8 cellular contexts compared by ENCODE assay signal in the genomic region with DNA sequence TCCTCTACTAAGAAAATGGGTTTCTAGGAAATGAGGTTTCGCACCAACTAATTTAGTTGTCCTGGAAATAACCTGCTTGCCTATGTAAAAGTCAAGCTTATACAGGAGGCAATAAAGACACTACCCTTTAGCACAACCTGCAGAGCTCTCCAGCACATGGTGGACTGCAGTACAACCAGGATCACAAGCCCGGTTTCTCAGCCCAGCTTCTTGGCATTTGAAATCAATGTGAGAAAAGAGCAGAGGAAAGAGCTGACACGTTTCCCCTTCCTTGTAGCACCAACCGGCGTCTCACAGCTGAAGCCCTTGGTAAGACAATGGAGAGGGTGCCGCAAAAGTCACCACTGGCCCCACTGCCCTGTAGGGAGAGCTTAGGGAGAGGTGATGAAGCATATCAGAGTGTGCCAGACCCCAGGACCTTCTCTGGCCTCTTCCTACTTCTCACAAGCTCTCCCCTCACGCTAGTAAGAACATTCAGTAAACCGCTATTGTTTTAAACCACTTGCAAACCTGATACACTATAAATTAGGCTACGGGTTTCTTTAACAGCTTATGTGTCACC. TPM values are rescaled to one million over a fixed set of nuclear protein-coding genes. Genes with fewer than 3 reads are reported as not detected.
A peak's percentile ranks its signal among the peaks of the same experiment; 100 is the strongest.
DNase-seq lines count a peak whose midpoint lies in the region; ATAC-seq and TF ChIP-seq lines count a peak whose summit lies in the region.

No MANE protein-coding gene starts in this region.

- no peaks in the 10 kb centered on the region for H3F3A ChIP-seq in MM.1S (ENCODE audit: insufficient read depth, low read length)

- DNase-seq in GM06990 (ENCODE audit: extremely low read depth, insufficient read length) = peak; percentile 12
- peak; percentile 46 for DNase-seq in activated CD8-positive, alpha-beta T cell treated with anti-CD3 and anti-CD28 coated beads for 36 hours
- peak in 1 of 3 donors; percentile 32 for DNase-seq in right lobe of liver
- no peak for DNase-seq in MM.1S
- DNase-seq in NCI-H774 (lab: John Stamatoyannopoulos, UW) = no peak
- no peak for DNase-seq in tibial nerve (ENCODE audit: low spot score in 2 of 2)

- peak overlapping the region; percentile 67 for H3K4me3 Mint-ChIP-seq in activated CD8-positive, alpha-beta T cell treated with anti-CD3 and anti-CD28 coated beads for 36 hours

- TF ChIP-seq EP300 in tibial nerve (IDR thresholded peaks at IDR 0.05) = no peak

- no peaks in the 10 kb centered on the region for H4K20me1 ChIP-seq in MM.1S (ENCODE audit: insufficient read depth, low read length)

- H3K79me2 ChIP-seq in MM.1S (ENCODE audit: low read length) = peaks cover 26% of the 10 kb centered on the region

- H3K4me1 ChIP-seq in right lobe of liver = no peaks in the 10 kb centered on the region
- no peaks in the 10 kb centered on the region for H3K4me1 ChIP-seq in MM.1S (ENCODE audit: low read length)
- H3K4me1 ChIP-seq in tibial nerve = peaks cover 0 to 46% (median 15%) of the 10 kb centered on the region in 4 donors

- peak; percentile 63 for ATAC-seq in HG02642 (IDR thresholded peaks at IDR 0.05; ENCODE audit: poor library complexity, unreplicated experiment)
- ATAC-seq in activated CD8-positive, alpha-beta T cell treated with anti-CD3 and anti-CD28 coated beads for 36 hours = peak; percentile 81
- peak; percentile 66 to 79 (median 78) for ATAC-seq in right lobe of liver
- ATAC-seq in HG03159 (IDR thresholded peaks at IDR 0.05; ENCODE audit: unreplicated experiment) = no peak

- H3K27ac ChIP-seq in right lobe of liver (no peak overlapping the region), MM.1S (ENCODE audit: low read length) (no peak overlapping the region), tibial nerve (no peak overlapping the region)

- intact Hi-C loops in activated CD8-positive, alpha-beta T cell treated with anti-CD3 and anti-CD28 coated beads for 36 hours (cut with micrococcal nuclease) = no loop called here
- intact Hi-C loops in right lobe of liver (cut with DNase I) = no loop called here

- no peak overlapping the region for H3K9ac ChIP-seq in MM.1S (ENCODE audit: low read length)

- no peaks in the 10 kb centered on the region for H3K36me3 ChIP-seq in GM06990 (ENCODE audit: control insufficient read depth, insufficient read depth, low read length)
- H3K36me3 ChIP-seq in right lobe of liver = no peaks in the 10 kb centered on the region
- H3K36me3 ChIP-seq in MM.1S (replicated peaks; ENCODE audit: insufficient read depth, low read length) = no peaks in the 10 kb centered on the region
- no peaks in the 10 kb centered on the region for H3K36me3 ChIP-seq in tibial nerve

- POLR2A ChIA-PET in activated CD8-positive, alpha-beta T cell treated with anti-CD3 and anti-CD28 coated beads for 36 hours (lab: Charles Lee) = interaction anchor here (0.6 to 2.2 kb wide), 5 partner anchors 9 to 1785 kb away, joined by 3 to 8 read pairs (median 7); a partner anchor contains a TSS

- no peaks in the 10 kb centered on the region for H3K27me3 Mint-ChIP-seq in activated CD8-positive, alpha-beta T cell treated with anti-CD3 and anti-CD28 coated beads for 36 hours

- peaks cover 66% of the 10 kb centered on the region for H3K4me1 Mint-ChIP-seq in activated CD8-positive, alpha-beta T cell treated with anti-CD3 and anti-CD28 coated beads for 36 hours (ENCODE audit: low read depth)

- no peaks in the 10 kb centered on the region for H3K27me3 ChIP-seq in GM06990 (replicated peaks; ENCODE audit: control insufficient read depth, insufficient read depth, low read length)
- H3K27me3 ChIP-seq in right lobe of liver = no peaks in the 10 kb centered on the region
- H3K27me3 ChIP-seq in MM.1S (replicated peaks; ENCODE audit: insufficient read depth, low read length) = no peaks in the 10 kb centered on the region
- no peaks in the 10 kb centered on the region for H3K27me3 ChIP-seq in tibial nerve

- H3K27ac Mint-ChIP-seq in activated CD8-positive, alpha-beta T cell treated with anti-CD3 and anti-CD28 coated beads for 36 hours = peak overlapping the region; percentile 89

- no peak overlapping the region for H3K4me2 ChIP-seq in MM.1S (ENCODE audit: low read depth, low read length)

- no peaks in the 10 kb centered on the region for H3K9me2 ChIP-seq in MM.1S (replicated peaks; ENCODE audit: insufficient read depth, low read length)

- H3K36me3 Mint-ChIP-seq in activated CD8-positive, alpha-beta T cell treated with anti-CD3 and anti-CD28 coated beads for 36 hours (ENCODE audit: low read depth) = peaks cover 2% of the 10 kb centered on the region

- no peak overlapping the region for H2AFZ ChIP-seq in MM.1S (ENCODE audit: low read length)

- H3K9me3 ChIP-seq in right lobe of liver (no peaks in the 10 kb centered on the region), MM.1S (replicated peaks; ENCODE audit: insufficient read depth, low read length) (no peaks in the 10 kb centered on the region), tibial nerve (no peaks in the 10 kb centered on the region)

- TF ChIP-seq CTCF in GM06990 (IDR thresholded peaks at IDR 0.05; ENCODE audit: insufficient read depth, low read length, poor library complexity, severe bottlenecking) (no peak), right lobe of liver (IDR thresholded peaks at IDR 0.05) (no peak), MM.1S (IDR thresholded peaks at IDR 0.05; ENCODE audit: low read length) (no peak), tibial nerve (IDR thresholded peaks at IDR 0.05) (no peak)
- TF ChIP-seq CTCF in activated CD8-positive, alpha-beta T cell treated with anti-CD3 and anti-CD28 coated beads for 36 hours (IDR thresholded peaks at IDR 0.05) = no peak

- H3K4me3 ChIP-seq in GM06990 (replicated peaks; ENCODE audit: low read depth, low read length) (no peak overlapping the region), right lobe of liver (no peak overlapping the region), MM.1S (ENCODE audit: low read length) (no peak overlapping the region), tibial nerve (no peak overlapping the region)

- 47% methylated on average over 8 of the region's 9 CpGs for WGBS in right lobe of liver (ENCODE audit: insufficient coverage, low coverage, low lambda C conversion rate, missing lambda C conversion rate)
- 43 to 57% methylated on average over 9 of the region's 9 CpGs for WGBS in tibial nerve, 2 donors

- TF ChIP-seq POLR2A in right lobe of liver (IDR thresholded peaks at IDR 0.05) (no peak), tibial nerve (IDR thresholded peaks at IDR 0.05) (no peak)

- H3K9me3 Mint-ChIP-seq in activated CD8-positive, alpha-beta T cell treated with anti-CD3 and anti-CD28 coated beads for 36 hours = no peaks in the 10 kb centered on the region

- CTCF ChIA-PET in activated CD8-positive, alpha-beta T cell treated with anti-CD3 and anti-CD28 coated beads for 36 hours (lab: Charles Lee) = interaction anchor here (1.0 to 2.1 kb wide), 4 partner anchors 10 to 292 kb away, joined by 3 to 9 read pairs (median 5); a partner anchor contains a TSS

RNA-seq across cellular contexts. Expression of a gene that starts 8.6 kb away (rescaled TPM):
- total RNA-seq in activated CD8-positive, alpha-beta T cell treated with anti-CD3 and anti-CD28 coated beads for 36 hours = 10 to 100 TPM; 23.7 to 30.2 TPM
- 10 to 100 TPM in 3 of 6 experiments, 1 to 10 TPM in 3; 5.9 to 16.4 (median 10.7) TPM for total RNA-seq in right lobe of liver
- total RNA-seq in tibial nerve = 10 to 100 TPM; 25.5 to 45.2 (median 29.7) TPM

Comparison
In these comparisons a context has a peak if more than half of its experiments do, and no peak if none do; other contexts are left out.
1. DNase-seq: peak in GM06990 (single experiment) and activated CD8-positive, alpha-beta T cell treated with anti-CD3 and anti-CD28 coated beads for 36 hours (single experiment); none in MM.1S (single experiment), NCI-H774 (single experiment) and tibial nerve (0 of 2).